ENCODE assay signal across 27 cellular contexts in genomic region chr1:117600966-117601365, GRCh38. TPM values are rescaled to one million over a fixed set of nuclear protein-coding genes. Genes with fewer than 3 reads are reported as not detected.
DNase-seq lines count a peak whose midpoint lies in the region; ATAC-seq and TF ChIP-seq lines count a peak whose summit lies in the region.
"Had no signal": no experiment of that assay in that cellular context is flagged by ENCODE, and none has a peak within 500 bp of the region (broad histone marks: within the 10 kb centered on the region; RNA-seq: fewer than 3 reads in every experiment).

No MANE protein-coding gene starts in this region.

- no peak overlapping the region for H3K14ac ChIP-seq in IMR-90 (replicated peaks; ENCODE audit: low read depth, low read length)

- H4K20me1 ChIP-seq in IMR-90 (ENCODE audit: insufficient read depth, low read length) (peaks cover under 1% of the 10 kb centered on the region; the same call in 1 of the 2 replicates), osteoblast (ENCODE audit: insufficient read depth, low read length) (no peaks in the 10 kb centered on the region)

- no peak overlapping the region for H2BK20ac ChIP-seq in IMR-90 (ENCODE audit: low read depth, low read length)

- in situ Hi-C loops in IMR-90 (cut with MboI; ENCODE audit: low sequenced_read_pairs), result loop anchor here (10.0 kb wide), 1 partner anchor 154 kb away; no protein-coding TSS in a partner anchor

- no peaks in the 10 kb centered on the region for H3K79me2 ChIP-seq in osteoblast (ENCODE audit: insufficient read depth, low read length)

- WGBS in IMR-90 (ENCODE audit: extremely low coverage in 2 of 2, insufficient read length in 1 of 2), 2 experiments, result no CpG with 5 or more reads among the region's 4 CpGs

- H3K56ac ChIP-seq in IMR-90 (ENCODE audit: extremely low read depth, insufficient read depth, low read length), result no peak overlapping the region

- no peak overlapping the region for H2BK5ac ChIP-seq in IMR-90 (ENCODE audit: low read depth, low read length, poor library complexity, severe bottlenecking)

- no peak overlapping the region for H2AFZ ChIP-seq in IMR-90 (replicated peaks; ENCODE audit: low read length, poor library complexity)
- no peak overlapping the region for H2AFZ ChIP-seq in osteoblast (ENCODE audit: low read length)
- H2AFZ ChIP-seq: neural progenitor cell had no signal

- H4K91ac ChIP-seq in IMR-90 (ENCODE audit: insufficient read depth, low read depth, low read length), result no peak overlapping the region

- DNase-seq in AG09309 (ENCODE audit: low read depth) (peak; percentile 28), IMR-90 (peak; percentile 46), cerebellum (ENCODE audit: low spot score) (peak; percentile 34), osteoblast (ENCODE audit: insufficient read length, low spot score, missing footprints) (peak; percentile 66), hypothalamus (lab: John Stamatoyannopoulos, UW) (no peak), NCI-H510A (lab: John Stamatoyannopoulos, UW) (no peak), NCI-H446 treated with DMSO at 0.1 percent for 48 hours (lab: John Stamatoyannopoulos, UW) (no peak)
- DNase-seq: activated CD4-positive, alpha-beta T cell treated with anti-CD3 and anti-CD28 coated beads, Interleukin-2, amount 50 U/mL, for 48 hours; activated CD8-positive, alpha-beta memory T cell treated with anti-CD3 and anti-CD28 coated beads, Interleukin-2, amount 50 U/mL, for 4 hours; anterior cingulate cortex; DMS153; H7; KBM-7; mesenchymal stem cell; MM.1S; NCI-H1417 treated with DMSO at 0.1 percent for 48 hours; NCI-H2081; NCI-H345; NCI-H774; stimulated activated CD8-positive, alpha-beta memory T cell treated with anti-CD3 and anti-CD28 coated beads, Interleukin-4, amount 100 ng/mL, for 48 hours; stomach; T-helper 1 cell had no signal

- H3K27me3 ChIP-seq in IMR-90 (ENCODE audit: control insufficient read depth, insufficient read depth, low read length) (peaks cover 12% of the 10 kb centered on the region), osteoblast (ENCODE audit: insufficient read depth, low read length) (peaks cover 35% of the 10 kb centered on the region)
- H3K27me3 ChIP-seq: stomach had no signal

- intact Hi-C loops in IMR-90 (cut with micrococcal nuclease), result no loop called here

- POLR2A ChIA-PET in IMR-90 (lab: Charles Lee; ENCODE audit: unreplicated experiment), result no interaction called here

- no peak overlapping the region for H3K9ac ChIP-seq in IMR-90 (ENCODE audit: low read depth, low read length)
- H3K9ac ChIP-seq: neural progenitor cell had no signal

- H3K4me3 ChIP-seq in AG09309 (ENCODE audit: control insufficient read depth, low read depth, low read length), result no peak overlapping the region
- no peak overlapping the region for H3K4me3 ChIP-seq in IMR-90 (ENCODE audit: insufficient read depth, low read depth, low read length)
- no peak overlapping the region for H3K4me3 ChIP-seq in osteoblast (ENCODE audit: insufficient read depth, low read length)
- H3K4me3 ChIP-seq: A549, neural progenitor cell, SJSA1, stomach, tibial nerve had no signal

- H3K79me1 ChIP-seq in IMR-90 (ENCODE audit: low read depth in 1 of 2, low read length in 2 of 2), result peaks cover 0 to under 1% of the 10 kb centered on the region in 2 experiments; a peak in 1 of 4 replicates

- no peak for TF ChIP-seq CTCF in AG09309 (IDR thresholded peaks at IDR 0.05; ENCODE audit: control insufficient read depth, insufficient read depth, low read depth, low read length, missing control alignments)
- no peak for TF ChIP-seq CTCF in IMR-90 (conservative IDR thresholded peaks at IDR 0.05; ENCODE audit: low read depth, low read length)
- TF ChIP-seq CTCF in osteoblast (IDR thresholded peaks at IDR 0.05; ENCODE audit: extremely low read depth, low read depth, low read length), result no peak

- no peaks in the 10 kb centered on the region for H3K36me3 ChIP-seq in IMR-90 (ENCODE audit: control insufficient read depth, insufficient read depth, low read length)
- no peaks in the 10 kb centered on the region for H3K36me3 ChIP-seq in osteoblast (ENCODE audit: insufficient read depth, low read length)
- H3K36me3 ChIP-seq: neural progenitor cell, SJSA1, stomach, tibial nerve had no signal

- H3K4me1 ChIP-seq in IMR-90 (ENCODE audit: control insufficient read depth, insufficient read depth, low read length), result no peaks in the 10 kb centered on the region
- H3K4me1 ChIP-seq in osteoblast (ENCODE audit: insufficient read depth, low read length), result peaks cover 17% of the 10 kb centered on the region
- H3K4me1 ChIP-seq: neural progenitor cell had no signal

- H3K4me2 ChIP-seq in IMR-90 (ENCODE audit: low read depth, low read length), result no peak overlapping the region
- H3K4me2 ChIP-seq in osteoblast (ENCODE audit: insufficient read depth, low read length), result no peak overlapping the region
- H3K4me2 ChIP-seq: A549, neural progenitor cell had no signal

- H3K9me1 ChIP-seq in IMR-90 (ENCODE audit: insufficient read depth, low read length), result 0 out of 2 replicates have a peak, but pooled peaks cover 4% of the 10 kb centered on the region

- H3K27ac ChIP-seq in IMR-90 (ENCODE audit: insufficient read depth, low read length), result no peak overlapping the region
- no peak overlapping the region for H3K27ac ChIP-seq in osteoblast (ENCODE audit: low read depth, low read length)
- H3K27ac ChIP-seq: A549, neural progenitor cell, SJSA1, stomach, tibial nerve had no signal

- CTCF ChIA-PET in IMR-90 (lab: Yijun Ruan, JAX), result no interaction called here

- no peak overlapping the region for H2BK120ac ChIP-seq in IMR-90 (ENCODE audit: low read depth, low read length)

- no peak overlapping the region for H4K5ac ChIP-seq in IMR-90 (ENCODE audit: low read depth, low read length)

- H3K9me3 ChIP-seq in IMR-90 (ENCODE audit: control insufficient read depth, insufficient read depth, low read length) (no peaks in the 10 kb centered on the region), osteoblast (ENCODE audit: low read depth, low read length) (no peaks in the 10 kb centered on the region)
- H3K9me3 ChIP-seq: A549, SJSA1, stomach, tibial nerve had no signal

- H2AK9ac ChIP-seq in IMR-90 (replicated peaks; ENCODE audit: low read depth, low read length, poor library complexity), result no peak overlapping the region

- H3K23ac ChIP-seq in IMR-90 (ENCODE audit: low read depth, low read length), result no peak overlapping the region

- no peak for TF ChIP-seq POLR2A in IMR-90 (IDR thresholded peaks at IDR 0.05; ENCODE audit: low read depth, low read length)

- H2BK15ac ChIP-seq in IMR-90 (ENCODE audit: low read depth, low read length), result no peak overlapping the region

- no peak overlapping the region for H2AK5ac ChIP-seq in IMR-90 (ENCODE audit: low read depth, low read length)

- no peak for TF ChIP-seq RAD21 in IMR-90 (IDR thresholded peaks at IDR 0.05; ENCODE audit: low read length)

- dilution Hi-C loops in IMR-90 (cut with HindIII; ENCODE audit: low sequenced_read_pairs, unreplicated experiment), result no loop called here

- no peak overlapping the region for H3K4ac ChIP-seq in IMR-90 (ENCODE audit: low read depth, low read length)

- H4K8ac ChIP-seq in IMR-90 (ENCODE audit: low read depth in 2 of 2, low read length in 2 of 2), result no peak overlapping the region

- ATAC-seq in IMR-90 (ENCODE audit: low read depth) (no peak), HG03045 (IDR thresholded peaks at IDR 0.05; ENCODE audit: unreplicated experiment) (no peak)
- ATAC-seq: A549 had no signal

- BruUV-seq in IMR-90 (replicated peaks; lab: Mats Ljungman, UMichigan), result no TSS peak

- no peak overlapping the region for H3K18ac ChIP-seq in IMR-90 (ENCODE audit: low read depth, low read length)

TF ChIP-seq in IMR-90, 13 proteins besides CTCF, POLR2A, EP300 and RAD21:
- TF ChIP-seq USF2 (IDR thresholded peaks at IDR 0.05; ENCODE audit: low read depth, low read length) (no peak), RFX5 (IDR thresholded peaks at IDR 0.05; ENCODE audit: low read depth, low read length) (no peak), NFE2L2 (IDR thresholded peaks at IDR 0.05; ENCODE audit: low read depth, low read length) (no peak), CEBPB (IDR thresholded peaks at IDR 0.05; ENCODE audit: low read depth, low read length) (no peak), ELK1 (IDR thresholded peaks at IDR 0.05; ENCODE audit: borderline replicate concordance, low read depth, low read length) (no peak), SMC3 (IDR thresholded peaks at IDR 0.05; ENCODE audit: low read depth, low read length) (no peak), FOS (IDR thresholded peaks at IDR 0.05; ENCODE audit: low read depth, low read length) (no peak), MAZ (IDR thresholded peaks at IDR 0.05; ENCODE audit: borderline replicate concordance, low read depth, low read length) (no peak), MAFK (IDR thresholded peaks at IDR 0.05; ENCODE audit: low read depth, low read length) (no peak), CHD1 (IDR thresholded peaks at IDR 0.05; ENCODE audit: low read depth, low read length) (no peak), BHLHE40 (IDR thresholded peaks at IDR 0.05; ENCODE audit: low read depth, low read length) (no peak), MXI1 (IDR thresholded peaks at IDR 0.05; ENCODE audit: borderline replicate concordance, low read depth, low read length) (no peak), RCOR1 (IDR thresholded peaks at IDR 0.05; ENCODE audit: insufficient replicate concordance, low read length) (no peak)
TF ChIP-seq in IMR-90: peak in this region for 0.

RNA-seq across cellular contexts. Expression of gene TENT5C, which starts 4.9 kb away (rescaled TPM):
- 4.1 and 5.3 TPM in 2 replicates for total RNA-seq in IMR-90 (2012; rRNA removed)
- polyA plus RNA-seq in IMR-90 (2012; rRNA removed), result 1.2 and 1.5 TPM in 2 replicates
- 0.53 and 0.84 TPM in 2 replicates for polyA plus RNA-seq in IMR-90 (2012; cell fraction: cytosol; rRNA removed)
- polyA plus RNA-seq in IMR-90 (2012; cell fraction: nucleus; rRNA removed; ENCODE audit: low replicate concordance), result 0.44 and 1.0 TPM in 2 replicates
- 6.2 TPM for total RNA-seq in cerebellum
- total RNA-seq in osteoblast, result 0.36 and 0.59 TPM in 2 replicates

Comparison
In these comparisons a context has a peak if more than half of its experiments do, and no peak if none do; other contexts are left out.
1. DNase-seq: peak in AG09309 (single experiment), IMR-90 (single experiment), cerebellum (single experiment) and osteoblast (single experiment); none in hypothalamus (0 of 51), NCI-H510A (single experiment) and NCI-H446 treated with DMSO at 0.1 percent for 48 hours (single experiment).